In the genomic region with DNA sequence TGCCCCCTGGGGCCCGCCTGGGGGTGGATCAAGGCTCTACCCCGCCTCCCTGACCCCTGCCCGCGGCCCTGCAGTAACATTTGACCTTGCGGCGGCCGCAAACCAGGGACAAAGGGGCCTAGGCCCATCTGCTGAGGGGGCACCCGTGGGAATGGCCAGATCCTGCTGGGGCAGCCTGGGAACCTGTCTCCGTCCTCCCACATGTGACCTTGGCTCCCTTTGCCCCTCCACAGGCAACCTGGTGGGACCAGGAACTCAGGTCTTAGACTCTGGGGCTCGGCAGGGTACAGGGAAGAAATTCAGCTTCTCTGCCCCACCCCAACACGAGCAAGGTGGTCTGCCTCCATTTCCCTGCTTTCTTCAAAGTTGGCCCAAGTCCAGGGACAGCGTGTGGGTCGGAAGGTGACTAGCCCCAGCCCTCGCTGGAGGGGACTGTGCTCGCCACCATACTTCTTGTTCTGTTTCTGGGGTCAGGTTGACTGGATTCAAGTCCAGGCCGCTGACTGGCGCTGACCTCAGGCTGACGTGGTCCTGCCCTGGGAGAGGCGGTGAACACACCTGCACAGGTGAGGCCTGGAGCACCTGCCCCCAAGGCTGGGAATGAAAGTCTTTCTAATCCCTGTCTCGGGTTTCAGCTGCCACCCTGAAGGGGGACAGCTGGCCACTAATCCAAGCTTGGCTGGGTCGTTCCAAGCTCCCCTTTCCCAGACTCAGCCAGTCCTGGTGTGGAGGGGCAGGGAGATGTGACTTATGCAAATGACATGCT, we compare ENCODE assay signal across 12 cellular contexts. TPM values are rescaled to one million over a fixed set of nuclear protein-coding genes. Genes with fewer than 3 reads are reported as not detected.
DNase-seq lines count a peak whose midpoint lies in the region; ATAC-seq, FAIRE-seq and TF ChIP-seq lines count a peak whose summit lies in the region.
"Had no signal": no experiment of that assay in that cellular context is flagged by ENCODE, and none has a peak within 500 bp of the region (broad histone marks: within the 10 kb centered on the region; RNA-seq: fewer than 3 reads in every experiment).

No MANE protein-coding gene starts in this region.

- peaks cover 19% of the 10 kb centered on the region for H3K79me2 ChIP-seq in HepG2 (ENCODE audit: insufficient read depth, low read length)

- H3K9me3 ChIP-seq in HepG2 (ENCODE audit: low read length) (no peaks in the 10 kb centered on the region), right lobe of liver (no peaks in the 10 kb centered on the region), upper lobe of left lung (no peaks in the 10 kb centered on the region)
- H3K9me3 ChIP-seq: thoracic aorta had no signal

- no peak overlapping the region for H2AFZ ChIP-seq in HepG2 (ENCODE audit: low read length)

- in situ Hi-C loops in HepG2 (cut with HindIII; ENCODE audit: extremely low pct_ligation_motif_present, low pct_unique_long_range_greater_than_20kb), result no loop called here

- TF ChIP-seq RAD21 in HepG2 (CRISPR knock-in tag; IDR thresholded peaks at IDR 0.05), result peak; percentile 57; the same call in 1 of the 2 replicates

- H3K4me1 ChIP-seq in HepG2 (ENCODE audit: insufficient read depth, low read length), result peaks cover 45% of the 10 kb centered on the region
- H3K4me1 ChIP-seq in right lobe of liver, result peaks cover 0 to 17% (median 8%) of the 10 kb centered on the region in 4 donors
- H3K4me1 ChIP-seq in upper lobe of left lung, result peaks cover 16 to 32% (median 26%) of the 10 kb centered on the region in 4 donors

- peak; percentile 80 for FAIRE-seq in HepG2 (lab: Jason Lieb, UNC)
- FAIRE-seq: GM18507 had no signal

- WGBS in HepG2 (ENCODE audit: low lambda C conversion rate), result 30% methylated on average over 3 of the region's 21 CpGs
- WGBS in right lobe of liver (ENCODE audit: insufficient coverage, low coverage, low lambda C conversion rate, missing lambda C conversion rate), result 58% methylated on average over 4 of the region's 21 CpGs
- WGBS in upper lobe of left lung, 2 donors, result 73 to 76% methylated on average over 6 to 17 of the region's 21 CpGs

- POLR2A ChIA-PET in HepG2 (lab: Yijun Ruan, JAX), result interaction anchor here (1.0 to 5.0 kb wide), 14 partner anchors 8 to 61 kb away, joined by 3 to 52 read pairs (median 6); partner anchors contain the start of genes BABAM1, DDA1, MRPL34 and OCEL1

- TF ChIP-seq CTCF in HepG2 (CRISPR knock-in tag; IDR thresholded peaks at IDR 0.05), result peak; percentile 30
- TF ChIP-seq CTCF in right lobe of liver (IDR thresholded peaks at IDR 0.05), result no peak
- TF ChIP-seq CTCF in upper lobe of left lung (IDR thresholded peaks at IDR 0.05), result no peak

- H4K20me1 ChIP-seq in HepG2 (ENCODE audit: insufficient read depth, low read length), result peaks cover 2% of the 10 kb centered on the region; the same call in 1 of the 2 replicates

- TSS peak; percentile 85 for BruUV-seq in HepG2 (replicated peaks; lab: Mats Ljungman, UMichigan)

- H3K36me3 ChIP-seq in HepG2 (replicated peaks in 1 of 2; ENCODE audit: control insufficient read depth in 1 of 2, insufficient read depth in 2 of 2, low read length in 2 of 2) (no peaks in the 10 kb centered on the region), right lobe of liver (no peaks in the 10 kb centered on the region), upper lobe of left lung (peaks cover 0 to 19% (median 4%) of the 10 kb centered on the region in 4 donors)
- H3K36me3 ChIP-seq: thoracic aorta had no signal

- H3K27me3 ChIP-seq in HepG2 (ENCODE audit: control insufficient read depth in 1 of 2, insufficient read depth in 2 of 2, low read length in 2 of 2), result no peaks in the 10 kb centered on the region
- H3K27me3 ChIP-seq in right lobe of liver, result no peaks in the 10 kb centered on the region
- no peaks in the 10 kb centered on the region for H3K27me3 ChIP-seq in upper lobe of left lung

- TF ChIP-seq POLR2A in HepG2 (IDR thresholded peaks at IDR 0.05; ENCODE audit: insufficient read depth in 1 of 2, low read depth in 2 of 2, low read length in 2 of 2), result peak in 1 of 2 experiments; percentile 55; a peak in 1 of 4 replicates
- TF ChIP-seq POLR2A in right lobe of liver (IDR thresholded peaks at IDR 0.05), result no peak
- TF ChIP-seq POLR2A in upper lobe of left lung (IDR thresholded peaks at IDR 0.05), result no peak
- TF ChIP-seq POLR2A in erythroblast (IDR thresholded peaks at IDR 0.05; ENCODE audit: low read length), result no peak

- intact Hi-C loops in HepG2 (cut with micrococcal nuclease; ENCODE audit: unreplicated experiment), result no loop called here
- intact Hi-C loops in right lobe of liver (cut with DNase I), result no loop called here

- DNase-seq in HepG2 (ENCODE audit: low spot score) (peak; percentile 83), right lobe of liver (no peak), upper lobe of left lung (peak in 1 of 2 donors; percentile 75), erythroblast (lab: John Stamatoyannopoulos, UW) (no peak)
- DNase-seq: AML-193; kidney glomerular epithelial cell; stimulated activated CD4-positive, alpha-beta T cell treated with anti-CD3 and anti-CD28 coated beads, Interleukin-15, amount 100 ng/mL, for 24 hours had no signal

- ATAC-seq in HepG2, result peak; percentile 40
- ATAC-seq in right lobe of liver, result no peak
- peak; percentile 21 for ATAC-seq in esophagus mucosa
- ATAC-seq in upper lobe of left lung (ENCODE audit: low FRiP score in 2 of 2), result no peak
- no peak for ATAC-seq in HG02981 (IDR thresholded peaks at IDR 0.05; ENCODE audit: unreplicated experiment)

- H3K27ac ChIP-seq in HepG2 (ENCODE audit: extremely low read length, insufficient read depth, low read length) (peak overlapping the region; percentile 83), right lobe of liver (no peak overlapping the region), upper lobe of left lung (peak overlapping the region in 3 of 4 donors; percentile 23 to 90 (median 55))
- H3K27ac ChIP-seq: thoracic aorta had no signal

- H3K9ac ChIP-seq in HepG2 (ENCODE audit: insufficient read depth, low read depth, low read length), result peak overlapping the region; percentile 66

- TF ChIP-seq EP300 in HepG2 (IDR thresholded peaks at IDR 0.05; ENCODE audit: low read depth in 2 of 2, low read length in 2 of 2) (peak; percentile 67 to 96; a peak in 3 of 4 replicates), HepG2 (CRISPR knock-in tag; IDR thresholded peaks at IDR 0.05; ENCODE audit: borderline replicate concordance) (peak; percentile 91), upper lobe of left lung (IDR thresholded peaks at IDR 0.05) (no peak)

- CTCF ChIA-PET in HepG2 (lab: Yijun Ruan, JAX; ENCODE audit: low intra/inter-chr PET ratio, low total read pairs), result no interaction called here

- H3K4me3 ChIP-seq in HepG2 (replicated peaks in 1 of 3; ENCODE audit: insufficient read depth in 1 of 3, low read depth in 2 of 3, low read length in 3 of 3) (peak overlapping the region; percentile 27 to 77 (median 27); a peak in 4 of 6 replicates), right lobe of liver (no peak overlapping the region), upper lobe of left lung (no peak overlapping the region)
- H3K4me3 ChIP-seq: thoracic aorta had no signal

- peak overlapping the region; percentile 90 for H3K4me2 ChIP-seq in HepG2 (ENCODE audit: low read depth, low read length)

RNA-seq across cellular contexts. Expression of gene NR2F6, which starts 2.5 kb away (rescaled TPM):
- 54.1 and 72.4 TPM in 2 replicates for total RNA-seq in HepG2 (2016; rRNA removed; fragmentation: Illumina TruSeq; extraction: Trizol)
- 22.9 and 27.2 TPM in 2 replicates for total RNA-seq in HepG2 (2016; cell fraction: cytosol; rRNA removed; fragmentation: Illumina TruSeq; extraction: Trizol; ENCODE audit: low read depth)
- total RNA-seq in HepG2 (2016; cell fraction: insoluble cytoplasmic fraction; rRNA removed; fragmentation: Illumina TruSeq; extraction: Trizol), result 48.8 and 69.5 TPM in 2 replicates
- total RNA-seq in HepG2 (2016; cell fraction: membrane; rRNA removed; fragmentation: Illumina TruSeq; extraction: Trizol), result 61.5 and 68.4 TPM in 2 replicates
- total RNA-seq in HepG2 (2016; cell fraction: nucleus; rRNA removed; fragmentation: Illumina TruSeq; extraction: Trizol), result 29.9 and 36.5 TPM in 2 replicates
- polyA plus RNA-seq in HepG2 (2011; rRNA removed), result 30.9 and 38.5 TPM in 2 replicates
- polyA plus RNA-seq in HepG2 (2011; cell fraction: cytosol; rRNA removed), result 31.1 and 56.9 TPM in 2 replicates
- 53.5 and 56.3 TPM in 2 replicates for polyA plus RNA-seq in HepG2 (2011; cell fraction: nucleus; rRNA removed)
- 18.4 and 25.4 TPM in 2 replicates for polyA plus RNA-seq in HepG2 (2012)
- 25.2 and 25.5 TPM in 2 replicates for polyA plus RNA-seq in HepG2 (2016; cell fraction: cytosol; fragmentation: Illumina TruSeq; extraction: Trizol; ENCODE audit: low read depth)
- polyA plus RNA-seq in HepG2 (2016; cell fraction: insoluble cytoplasmic fraction; fragmentation: Illumina TruSeq; extraction: Trizol; ENCODE audit: low read depth), result 59.8 and 61.8 TPM in 2 replicates
- polyA plus RNA-seq in HepG2 (2016; cell fraction: membrane; fragmentation: Illumina TruSeq; extraction: Trizol; ENCODE audit: low read depth), result 50.4 and 51.1 TPM in 2 replicates
- polyA plus RNA-seq in HepG2 (2016; cell fraction: nucleus; fragmentation: Illumina TruSeq; extraction: Trizol; ENCODE audit: insufficient read depth, low read depth), result 66.6 and 74.0 TPM in 2 replicates
- polyA minus RNA-seq in HepG2 (2011; rRNA and poly(A)+ RNA removed; ENCODE audit: low replicate concordance), result 45.5 and 76.9 TPM in 2 replicates
- polyA minus RNA-seq in HepG2 (2011; cell fraction: cytosol; rRNA and poly(A)+ RNA removed), result 41.1 and 47.4 TPM in 2 replicates
- 10.2 and 12.1 TPM in 2 replicates for polyA minus RNA-seq in HepG2 (2011; cell fraction: nucleus; rRNA and poly(A)+ RNA removed)
- 100 to 1,000 TPM in 1 of 6 experiments, 10 to 100 TPM in 5; 48.5 to 105 (median 80.9) TPM for total RNA-seq in right lobe of liver
- 53.8 TPM for total RNA-seq in esophagus mucosa
- total RNA-seq in upper lobe of left lung, result 10 to 100 TPM; 55.5 to 86.8 (median 63.1) TPM

RNA-seq across cellular contexts. Expression of gene USHBP1, which starts 16.4 kb away (rescaled TPM):
- 0.13 and 0.15 TPM in 2 replicates for total RNA-seq in HepG2 (2016; rRNA removed; fragmentation: Illumina TruSeq; extraction: Trizol)
- 0.09 and 0.10 TPM in 2 replicates for total RNA-seq in HepG2 (2016; cell fraction: cytosol; rRNA removed; fragmentation: Illumina TruSeq; extraction: Trizol; ENCODE audit: low read depth)
- total RNA-seq in HepG2 (2016; cell fraction: insoluble cytoplasmic fraction; rRNA removed; fragmentation: Illumina TruSeq; extraction: Trizol), result 0.18 and 0.19 TPM in 2 replicates
- 0.06 and 0.07 TPM in 2 replicates for total RNA-seq in HepG2 (2016; cell fraction: membrane; rRNA removed; fragmentation: Illumina TruSeq; extraction: Trizol)
- 0.09 and 0.50 TPM in 2 replicates for total RNA-seq in HepG2 (2016; cell fraction: nucleus; rRNA removed; fragmentation: Illumina TruSeq; extraction: Trizol)
- 1.5 and 1.9 TPM in 2 replicates for polyA plus RNA-seq in HepG2 (2011; rRNA removed)
- polyA plus RNA-seq in HepG2 (2011; cell fraction: cytosol; rRNA removed), result 0.76 and 1.0 TPM in 2 replicates
- 7.3 and 10.3 TPM in 2 replicates for polyA plus RNA-seq in HepG2 (2011; cell fraction: nucleus; rRNA removed)
- polyA plus RNA-seq in HepG2 (2012), result 0.28 and 0.53 TPM in 2 replicates
- polyA plus RNA-seq in HepG2 (2016; cell fraction: cytosol; fragmentation: Illumina TruSeq; extraction: Trizol; ENCODE audit: low read depth), result not detected in 2 replicates
- polyA plus RNA-seq in HepG2 (2016; cell fraction: insoluble cytoplasmic fraction; fragmentation: Illumina TruSeq; extraction: Trizol; ENCODE audit: low read depth), result 0.17 and 0.35 TPM in 2 replicates
- polyA plus RNA-seq in HepG2 (2016; cell fraction: membrane; fragmentation: Illumina TruSeq; extraction: Trizol; ENCODE audit: low read depth), result not detected in 2 replicates
- polyA plus RNA-seq in HepG2 (2016; cell fraction: nucleus; fragmentation: Illumina TruSeq; extraction: Trizol; ENCODE audit: insufficient read depth, low read depth), result 0.71 and 1.1 TPM in 2 replicates
- polyA minus RNA-seq in HepG2 (2011; rRNA and poly(A)+ RNA removed; ENCODE audit: low replicate concordance), result 0.12 and 1.7 TPM in 2 replicates
- polyA minus RNA-seq in HepG2 (2011; cell fraction: cytosol; rRNA and poly(A)+ RNA removed), result 0.35 and 0.79 TPM in 2 replicates
- polyA minus RNA-seq in HepG2 (2011; cell fraction: nucleus; rRNA and poly(A)+ RNA removed), result 2.1 TPM in 2 replicates
- total RNA-seq in right lobe of liver, result 1 to 10 TPM in 5 of 6 experiments, under 1 TPM in 1; 0.81 to 3.6 (median 1.7) TPM
- total RNA-seq in esophagus mucosa, result 0.64 TPM
- 10 to 100 TPM in 4 of 6 donors, 1 to 10 TPM in 2; 9.1 to 21.4 (median 10.7) TPM for total RNA-seq in upper lobe of left lung
- total RNA-seq: SK-MEL-5 had no signal

RNA-seq across cellular contexts. Expression of gene BABAM1, which starts 19.0 kb away (rescaled TPM):
- 62.2 and 70.0 TPM in 2 replicates for total RNA-seq in HepG2 (2016; rRNA removed; fragmentation: Illumina TruSeq; extraction: Trizol)
- total RNA-seq in HepG2 (2016; cell fraction: cytosol; rRNA removed; fragmentation: Illumina TruSeq; extraction: Trizol; ENCODE audit: low read depth), result 49.6 and 50.1 TPM in 2 replicates
- total RNA-seq in HepG2 (2016; cell fraction: insoluble cytoplasmic fraction; rRNA removed; fragmentation: Illumina TruSeq; extraction: Trizol), result 66.9 and 67.7 TPM in 2 replicates
- 71.5 and 75.2 TPM in 2 replicates for total RNA-seq in HepG2 (2016; cell fraction: membrane; rRNA removed; fragmentation: Illumina TruSeq; extraction: Trizol)
- total RNA-seq in HepG2 (2016; cell fraction: nucleus; rRNA removed; fragmentation: Illumina TruSeq; extraction: Trizol), result 37.2 and 48.0 TPM in 2 replicates
- polyA plus RNA-seq in HepG2 (2011; rRNA removed), result 74.5 and 82.0 TPM in 2 replicates
- 69.8 and 85.6 TPM in 2 replicates for polyA plus RNA-seq in HepG2 (2011; cell fraction: cytosol; rRNA removed)
- polyA plus RNA-seq in HepG2 (2011; cell fraction: nucleus; rRNA removed), result 92.8 and 107 TPM in 2 replicates
- polyA plus RNA-seq in HepG2 (2012), result 44.2 and 51.1 TPM in 2 replicates
- 54.4 and 55.6 TPM in 2 replicates for polyA plus RNA-seq in HepG2 (2016; cell fraction: cytosol; fragmentation: Illumina TruSeq; extraction: Trizol; ENCODE audit: low read depth)
- 70.2 and 82.2 TPM in 2 replicates for polyA plus RNA-seq in HepG2 (2016; cell fraction: insoluble cytoplasmic fraction; fragmentation: Illumina TruSeq; extraction: Trizol; ENCODE audit: low read depth)
- polyA plus RNA-seq in HepG2 (2016; cell fraction: membrane; fragmentation: Illumina TruSeq; extraction: Trizol; ENCODE audit: low read depth), result 69.7 and 70.7 TPM in 2 replicates
- 93.5 and 101 TPM in 2 replicates for polyA plus RNA-seq in HepG2 (2016; cell fraction: nucleus; fragmentation: Illumina TruSeq; extraction: Trizol; ENCODE audit: insufficient read depth, low read depth)
- 31.9 and 92.2 TPM in 2 replicates for polyA minus RNA-seq in HepG2 (2011; rRNA and poly(A)+ RNA removed; ENCODE audit: low replicate concordance)
- 15.5 and 18.6 TPM in 2 replicates for polyA minus RNA-seq in HepG2 (2011; cell fraction: cytosol; rRNA and poly(A)+ RNA removed)
- polyA minus RNA-seq in HepG2 (2011; cell fraction: nucleus; rRNA and poly(A)+ RNA removed), result 20.5 and 25.1 TPM in 2 replicates
- total RNA-seq in right lobe of liver, result 10 to 100 TPM; 29.2 to 51.3 (median 37.9) TPM
- 55.8 TPM for total RNA-seq in esophagus mucosa
- 10 to 100 TPM; 45.1 to 95.3 (median 82.3) TPM for total RNA-seq in upper lobe of left lung

RNA-seq across cellular contexts. Expression of gene OCEL1, which starts 22.2 kb away (rescaled TPM):
- total RNA-seq in HepG2 (2016; rRNA removed; fragmentation: Illumina TruSeq; extraction: Trizol), result 10.6 and 13.6 TPM in 2 replicates
- 4.8 and 7.7 TPM in 2 replicates for total RNA-seq in HepG2 (2016; cell fraction: cytosol; rRNA removed; fragmentation: Illumina TruSeq; extraction: Trizol; ENCODE audit: low read depth)
- total RNA-seq in HepG2 (2016; cell fraction: insoluble cytoplasmic fraction; rRNA removed; fragmentation: Illumina TruSeq; extraction: Trizol), result 11.7 and 14.6 TPM in 2 replicates
- total RNA-seq in HepG2 (2016; cell fraction: membrane; rRNA removed; fragmentation: Illumina TruSeq; extraction: Trizol), result 11.2 and 12.2 TPM in 2 replicates
- total RNA-seq in HepG2 (2016; cell fraction: nucleus; rRNA removed; fragmentation: Illumina TruSeq; extraction: Trizol), result 12.8 and 13.1 TPM in 2 replicates
- polyA plus RNA-seq in HepG2 (2011; rRNA removed), result 17.2 and 19.8 TPM in 2 replicates
- polyA plus RNA-seq in HepG2 (2011; cell fraction: cytosol; rRNA removed), result 21.9 and 24.8 TPM in 2 replicates
- 29.8 and 34.9 TPM in 2 replicates for polyA plus RNA-seq in HepG2 (2011; cell fraction: nucleus; rRNA removed)
- polyA plus RNA-seq in HepG2 (2012), result 26.4 and 27.7 TPM in 2 replicates
- polyA plus RNA-seq in HepG2 (2016; cell fraction: cytosol; fragmentation: Illumina TruSeq; extraction: Trizol; ENCODE audit: low read depth), result 7.6 and 9.7 TPM in 2 replicates
- polyA plus RNA-seq in HepG2 (2016; cell fraction: insoluble cytoplasmic fraction; fragmentation: Illumina TruSeq; extraction: Trizol; ENCODE audit: low read depth), result 20.5 and 23.3 TPM in 2 replicates
- polyA plus RNA-seq in HepG2 (2016; cell fraction: membrane; fragmentation: Illumina TruSeq; extraction: Trizol; ENCODE audit: low read depth), result 14.5 and 14.9 TPM in 2 replicates
- polyA plus RNA-seq in HepG2 (2016; cell fraction: nucleus; fragmentation: Illumina TruSeq; extraction: Trizol; ENCODE audit: insufficient read depth, low read depth), result 24.5 and 32.1 TPM in 2 replicates
- polyA minus RNA-seq in HepG2 (2011; rRNA and poly(A)+ RNA removed; ENCODE audit: low replicate concordance), result 8.0 and 13.7 TPM in 2 replicates
- polyA minus RNA-seq in HepG2 (2011; cell fraction: cytosol; rRNA and poly(A)+ RNA removed), result 12.6 and 14.8 TPM in 2 replicates
- polyA minus RNA-seq in HepG2 (2011; cell fraction: nucleus; rRNA and poly(A)+ RNA removed), result 9.7 and 13.4 TPM in 2 replicates
- 10 to 100 TPM; 17.8 to 64.2 (median 31.2) TPM for total RNA-seq in right lobe of liver
- 13.3 TPM for total RNA-seq in esophagus mucosa
- total RNA-seq in upper lobe of left lung, result 10 to 100 TPM; 12.3 to 37.7 (median 25.8) TPM

RNA-seq across cellular contexts. Expression of gene USE1, which starts 33.0 kb away (rescaled TPM):
- total RNA-seq in HepG2 (2016; rRNA removed; fragmentation: Illumina TruSeq; extraction: Trizol), result 9.9 and 10.3 TPM in 2 replicates
- total RNA-seq in HepG2 (2016; cell fraction: cytosol; rRNA removed; fragmentation: Illumina TruSeq; extraction: Trizol; ENCODE audit: low read depth), result 7.1 and 12.3 TPM in 2 replicates
- 10.7 and 11.6 TPM in 2 replicates for total RNA-seq in HepG2 (2016; cell fraction: insoluble cytoplasmic fraction; rRNA removed; fragmentation: Illumina TruSeq; extraction: Trizol)
- 12.0 and 15.3 TPM in 2 replicates for total RNA-seq in HepG2 (2016; cell fraction: membrane; rRNA removed; fragmentation: Illumina TruSeq; extraction: Trizol)
- total RNA-seq in HepG2 (2016; cell fraction: nucleus; rRNA removed; fragmentation: Illumina TruSeq; extraction: Trizol), result 6.2 and 7.0 TPM in 2 replicates
- polyA plus RNA-seq in HepG2 (2011; rRNA removed), result 16.3 and 17.6 TPM in 2 replicates
- polyA plus RNA-seq in HepG2 (2011; cell fraction: cytosol; rRNA removed), result 16.8 and 22.4 TPM in 2 replicates
- polyA plus RNA-seq in HepG2 (2011; cell fraction: nucleus; rRNA removed), result 10.1 and 12.6 TPM in 2 replicates
- 9.7 and 10.1 TPM in 2 replicates for polyA plus RNA-seq in HepG2 (2012)
- 24.0 and 30.1 TPM in 2 replicates for polyA plus RNA-seq in HepG2 (2016; cell fraction: cytosol; fragmentation: Illumina TruSeq; extraction: Trizol; ENCODE audit: low read depth)
- 22.5 and 22.6 TPM in 2 replicates for polyA plus RNA-seq in HepG2 (2016; cell fraction: insoluble cytoplasmic fraction; fragmentation: Illumina TruSeq; extraction: Trizol; ENCODE audit: low read depth)
- 21.6 and 24.0 TPM in 2 replicates for polyA plus RNA-seq in HepG2 (2016; cell fraction: membrane; fragmentation: Illumina TruSeq; extraction: Trizol; ENCODE audit: low read depth)
- 20.5 and 25.4 TPM in 2 replicates for polyA plus RNA-seq in HepG2 (2016; cell fraction: nucleus; fragmentation: Illumina TruSeq; extraction: Trizol; ENCODE audit: insufficient read depth, low read depth)
- polyA minus RNA-seq in HepG2 (2011; rRNA and poly(A)+ RNA removed; ENCODE audit: low replicate concordance), result 10.8 and 31.8 TPM in 2 replicates
- polyA minus RNA-seq in HepG2 (2011; cell fraction: cytosol; rRNA and poly(A)+ RNA removed), result 5.4 and 6.4 TPM in 2 replicates
- polyA minus RNA-seq in HepG2 (2011; cell fraction: nucleus; rRNA and poly(A)+ RNA removed), result 8.2 and 9.4 TPM in 2 replicates
- 10 to 100 TPM; 13.5 to 20.3 (median 18.6) TPM for total RNA-seq in right lobe of liver
- total RNA-seq in esophagus mucosa, result 21.7 TPM
- 10 to 100 TPM; 21.6 to 49.3 (median 23.9) TPM for total RNA-seq in upper lobe of left lung

Comparison
In these comparisons a context has a peak if more than half of its experiments do, and no peak if none do; other contexts are left out.
1. ATAC-seq: peak in HepG2 (single experiment) and esophagus mucosa (single experiment); none in right lobe of liver (0 of 4), upper lobe of left lung (0 of 2) and HG02981 (single experiment).
2. H3K27ac ChIP-seq: peak in HepG2 (single experiment) and upper lobe of left lung (3 of 4); none in right lobe of liver (0 of 3).
3. H3K4me3 ChIP-seq: peak in HepG2 (3 of 3); none in right lobe of liver (0 of 3) and upper lobe of left lung (0 of 4).